ENCODE assay signal across 9 cellular contexts in genomic region chr2:37635359-37636208, GRCh38. TPM values are rescaled to one million over a fixed set of nuclear protein-coding genes. Genes with fewer than 3 reads are reported as not detected.
A peak's percentile ranks its signal among the peaks of the same experiment; 100 is the strongest.
DNase-seq lines count a peak whose midpoint lies in the region; ATAC-seq and FAIRE-seq lines count a peak whose summit lies in the region.
"Had no signal": no experiment of that assay in that cellular context is flagged by ENCODE, and none has a peak within 500 bp of the region (broad histone marks: within the 10 kb centered on the region; RNA-seq: fewer than 3 reads in every experiment).

No MANE protein-coding gene starts in this region.

- H3K36me3 ChIP-seq in aorta (ENCODE audit: control insufficient read depth in 1 of 2, insufficient read depth in 2 of 2, low read length in 1 of 2): no peaks in the 10 kb centered on the region

- ATAC-seq in HG02852 (IDR thresholded peaks at IDR 0.05; ENCODE audit: unreplicated experiment) (peak; percentile 80), naive B cell (ENCODE audit: low read depth in 2 of 2) (peak; percentile 92), aorta (ENCODE audit: low FRiP score) (peak; percentile 61)

- peaks cover 79% of the 10 kb centered on the region for H3K4me1 Mint-ChIP-seq in activated naive CD8-positive, alpha-beta T cell (ENCODE audit: low read depth)
- peaks cover 34 to 39% (median 38%) of the 10 kb centered on the region in 3 donors for H3K4me1 Mint-ChIP-seq in naive B cell

- H3K4me1 ChIP-seq in aorta (ENCODE audit: control insufficient read depth in 1 of 2, insufficient read depth in 2 of 2, low read length in 2 of 2): no peaks in the 10 kb centered on the region

- H3K27ac Mint-ChIP-seq in activated naive CD8-positive, alpha-beta T cell: peak overlapping the region; percentile 95
- peak overlapping the region; percentile 86 to 99 (median 96) for H3K27ac Mint-ChIP-seq in naive B cell

- no peak overlapping the region for H3K27ac ChIP-seq in aorta (ENCODE audit: low read depth in 1 of 2, low read length in 2 of 2)
- H3K27ac ChIP-seq: KMS-11 had no signal

- no peak overlapping the region for H3K4me3 ChIP-seq in aorta (ENCODE audit: low read length in 2 of 2)

- DNase-seq in GM18507 (ENCODE audit: extremely low spot score, insufficient read length, low read depth): no peak
- peak; percentile 98 for DNase-seq in SIG-M5 treated with dmso at 0.1 percent for 504 hours (lab: John Stamatoyannopoulos, UW; ENCODE audit: unreplicated experiment)
- DNase-seq in naive B cell: peak; percentile 82
- DNase-seq in aorta: peak in 1 of 2 donors; percentile 65
- no peak for DNase-seq in D341Med (ENCODE audit: low spot score)
- no peak for DNase-seq in occipital lobe (lab: John Stamatoyannopoulos, UW)

- peaks cover 4% of the 10 kb centered on the region for H3K36me3 Mint-ChIP-seq in activated naive CD8-positive, alpha-beta T cell
- peaks cover 0 to 9% of the 10 kb centered on the region in 2 donors for H3K36me3 Mint-ChIP-seq in naive B cell

- no peaks in the 10 kb centered on the region for H3K9me3 ChIP-seq in aorta (ENCODE audit: control insufficient read depth, low read length)

- H3K27me3 Mint-ChIP-seq in activated naive CD8-positive, alpha-beta T cell: no peaks in the 10 kb centered on the region
- peaks cover 0 to 10% (median 0%) of the 10 kb centered on the region in 3 donors for H3K27me3 Mint-ChIP-seq in naive B cell

- FAIRE-seq in GM18507 (lab: Jason Lieb, UNC): peak; percentile 97

- no peaks in the 10 kb centered on the region for H3K27me3 ChIP-seq in aorta (ENCODE audit: control insufficient read depth in 1 of 2, insufficient read depth in 2 of 2, low read length in 1 of 2)

- no peaks in the 10 kb centered on the region for H3K9me3 Mint-ChIP-seq in activated naive CD8-positive, alpha-beta T cell (ENCODE audit: low read depth)
- peaks cover 0 to 8% (median 0%) of the 10 kb centered on the region in 7 donors for H3K9me3 Mint-ChIP-seq in naive B cell

- 87 to 91% methylated on average over 9 of the region's 9 CpGs for WGBS in aorta, 2 donors

- peak overlapping the region; percentile 77 for H3K4me3 Mint-ChIP-seq in activated naive CD8-positive, alpha-beta T cell
- H3K4me3 Mint-ChIP-seq in naive B cell: peak overlapping the region in 7 of 8 donors; percentile 48 to 81 (median 56)

- intact Hi-C loops in aorta (cut with DNase I): no loop called here

RNA-seq across cellular contexts. Expression of gene CDC42EP3, which starts 35.9 kb away (rescaled TPM):
- polyA plus RNA-seq in naive B cell (ENCODE audit: low read depth in 6 of 6) (10 to 100 TPM in 4 of 6 donors, 1 to 10 TPM in 2; 4.5 to 24.5 (median 12.1) TPM), aorta (10 to 100 TPM; 12.6 to 26.5 TPM)
- total RNA-seq in aorta (10 to 100 TPM; 56.5 to 94.8 TPM), occipital lobe (25.3 TPM)

Comparison
In these comparisons a context has a peak if more than half of its experiments do, and no peak if none do; other contexts are left out.
1. DNase-seq: peak in SIG-M5 treated with dmso at 0.1 percent for 504 hours (single experiment) and naive B cell (single experiment); none in GM18507 (single experiment), D341Med (single experiment) and occipital lobe (single experiment).
2. Peak in every context shown above with its lines, with median percentiles within 50 percentile points of each other: ATAC-seq.